In genomic region chr4:135120190-135120589, GRCh38 we compare ENCODE assay signal across 13 cellular contexts.
"Had no signal": no experiment of that assay in that cellular context is flagged by ENCODE, and none has a peak within 500 bp of the region (broad histone marks: within the 10 kb centered on the region; RNA-seq: fewer than 3 reads in every experiment).

No MANE protein-coding gene starts in this region.

- DNase-seq: activated effector memory CD4-positive, alpha-beta T cell treated with Interleukin-2 at 50 U/mL for 16 hours; activated T-cell treated with anti-CD3 and anti-CD28 coated beads, Interleukin-2, amount 50 U/mL, for 1 hour; anterior cingulate cortex; caudate nucleus; effector memory CD8-positive, alpha-beta T cell; glutamatergic neuron; natural killer cell; psoas muscle; sigmoid colon; stimulated activated CD4-positive, alpha-beta T cell treated with anti-CD3 and anti-CD28 coated beads, Interleukin-2, amount 100 ng/mL, for 24 hours; stimulated activated naive B cell treated with anti-CD40 and anti-IgM and Interleukin-4, amounts not matched to agents 10 μg/mL and 1 μg/mL and 100 μg/mL, for 72 hours had no signal

- H3K36me3 ChIP-seq: sigmoid colon had no signal

- H3K4me3 ChIP-seq: coronary artery, psoas muscle, sigmoid colon had no signal

- H3K27ac ChIP-seq: coronary artery, epithelial cell of prostate, psoas muscle, sigmoid colon had no signal

- H3K27me3 ChIP-seq: sigmoid colon had no signal
